ENCODE assay signal across 22 cellular contexts in genomic region chr9:91761362-91761761, GRCh38.
DNase-seq lines count a peak whose midpoint lies in the region; FAIRE-seq and TF ChIP-seq lines count a peak whose summit lies in the region.
"Had no signal": no experiment of that assay in that cellular context is flagged by ENCODE, and none has a peak within 500 bp of the region (broad histone marks: within the 10 kb centered on the region; RNA-seq: fewer than 3 reads in every experiment).

No MANE protein-coding gene starts in this region.

- H3K9ac ChIP-seq in endodermal cell (ENCODE audit: extremely low read depth, low read length, poor library complexity, severe bottlenecking) (no peak overlapping the region), mucosa of rectum (ENCODE audit: low read depth in 1 of 2, low read length in 2 of 2) (no peak overlapping the region)

- peaks cover 13% of the 10 kb centered on the region for H3K4me1 ChIP-seq in endodermal cell (ENCODE audit: control insufficient read depth, insufficient read depth, low read length)
- H3K4me1 ChIP-seq in mucosa of rectum (ENCODE audit: control insufficient read depth in 2 of 2, insufficient read depth in 2 of 2, low read length in 2 of 2) = peaks cover 0 to 11% of the 10 kb centered on the region in 2 donors
- H3K4me1 ChIP-seq: SJCRH30 had no signal

- H3K27me3 Mint-ChIP-seq in endodermal cell (ENCODE audit: insufficient read depth) = no peaks in the 10 kb centered on the region
- H3K27me3 Mint-ChIP-seq in activated naive CD4-positive, alpha-beta T cell treated with anti-CD3 and anti-CD28 coated beads, Interleukin-2, amount 10 ng/mL, durations not matched to agents 7 days and 5 days = peaks cover 26% of the 10 kb centered on the region
- H3K27me3 Mint-ChIP-seq in activated T-cell treated with anti-CD3 and anti-CD28 coated beads, Interleukin-2, amount 50 U/mL, for 24 hours = peaks cover 28% of the 10 kb centered on the region
- H3K27me3 Mint-ChIP-seq: CD4-positive, CD25-positive, alpha-beta regulatory T cell had no signal

- no peak for TF ChIP-seq POLR2A in GM12891 (IDR thresholded peaks at IDR 0.05; ENCODE audit: low read depth, low read length)

- peaks cover 52% of the 10 kb centered on the region for H3K36me3 Mint-ChIP-seq in endodermal cell (ENCODE audit: low read depth)
- no peaks in the 10 kb centered on the region for H3K36me3 Mint-ChIP-seq in activated naive CD4-positive, alpha-beta T cell treated with anti-CD3 and anti-CD28 coated beads, Interleukin-2, amount 10 ng/mL, durations not matched to agents 7 days and 5 days
- no peaks in the 10 kb centered on the region for H3K36me3 Mint-ChIP-seq in activated T-cell treated with anti-CD3 and anti-CD28 coated beads, Interleukin-2, amount 50 U/mL, for 24 hours (ENCODE audit: low read depth)
- H3K36me3 Mint-ChIP-seq: CD4-positive, CD25-positive, alpha-beta regulatory T cell had no signal

- peaks cover 33% of the 10 kb centered on the region for H3K4me1 Mint-ChIP-seq in endodermal cell
- H3K4me1 Mint-ChIP-seq in activated naive CD4-positive, alpha-beta T cell treated with anti-CD3 and anti-CD28 coated beads, Interleukin-2, amount 10 ng/mL, durations not matched to agents 7 days and 5 days = no peaks in the 10 kb centered on the region
- H3K4me1 Mint-ChIP-seq in activated T-cell treated with anti-CD3 and anti-CD28 coated beads, Interleukin-2, amount 50 U/mL, for 24 hours (ENCODE audit: low read depth) = no peaks in the 10 kb centered on the region
- H3K4me1 Mint-ChIP-seq: CD4-positive, CD25-positive, alpha-beta regulatory T cell had no signal

- no peak for TF ChIP-seq CTCF in endodermal cell (conservative IDR thresholded peaks at IDR 0.05)

- CTCF ChIA-PET in activated naive CD4-positive, alpha-beta T cell treated with anti-CD3 and anti-CD28 coated beads, Interleukin-2, amount 10 ng/mL, durations not matched to agents 7 days and 5 days (lab: Charles Lee) = interaction anchor here (0.7 to 0.8 kb wide), 2 partner anchors 29 to 34 kb away, joined by 3 read pairs; no protein-coding TSS in a partner anchor

- H3K27me3 ChIP-seq in endodermal cell (ENCODE audit: control insufficient read depth, insufficient read depth, low read length, poor library complexity, severe bottlenecking) (no peaks in the 10 kb centered on the region), mucosa of rectum (ENCODE audit: control insufficient read depth in 2 of 2, insufficient read depth in 2 of 2, low read length in 2 of 2) (no peaks in the 10 kb centered on the region)

- H3K36me3 ChIP-seq in endodermal cell (ENCODE audit: control insufficient read depth, insufficient read depth, low read length) (peaks cover 78% of the 10 kb centered on the region), mucosa of rectum (ENCODE audit: control insufficient read depth in 2 of 2, insufficient read depth in 2 of 2, low read length in 2 of 2) (no peaks in the 10 kb centered on the region)
- H3K36me3 ChIP-seq: SJCRH30 had no signal

- H3K27ac Mint-ChIP-seq in endodermal cell = no peak overlapping the region
- no peak overlapping the region for H3K27ac Mint-ChIP-seq in activated naive CD4-positive, alpha-beta T cell treated with anti-CD3 and anti-CD28 coated beads, Interleukin-2, amount 10 ng/mL, durations not matched to agents 7 days and 5 days
- no peak overlapping the region for H3K27ac Mint-ChIP-seq in activated T-cell treated with anti-CD3 and anti-CD28 coated beads, Interleukin-2, amount 50 U/mL, for 24 hours
- H3K27ac Mint-ChIP-seq: CD4-positive, CD25-positive, alpha-beta regulatory T cell had no signal

- FAIRE-seq in GM12891 (lab: Jason Lieb, UNC) = no peak
- FAIRE-seq: GM12878, GM18507 had no signal

- H3K9me3 ChIP-seq in endodermal cell (ENCODE audit: control insufficient read depth, low read length) (no peaks in the 10 kb centered on the region), mucosa of rectum (ENCODE audit: control insufficient read depth in 2 of 2, low read length in 2 of 2) (no peaks in the 10 kb centered on the region)
- H3K9me3 ChIP-seq: SJCRH30 had no signal

- H3K27ac ChIP-seq in endodermal cell (ENCODE audit: low read depth, low read length) (no peak overlapping the region), mucosa of rectum (ENCODE audit: low read depth in 2 of 2, low read length in 2 of 2) (peak overlapping the region; percentile 26 to 59)
- H3K27ac ChIP-seq: 22Rv1, SJCRH30 had no signal

- H3K9me3 Mint-ChIP-seq in endodermal cell = no peaks in the 10 kb centered on the region
- H3K9me3 Mint-ChIP-seq in activated naive CD4-positive, alpha-beta T cell treated with anti-CD3 and anti-CD28 coated beads, Interleukin-2, amount 10 ng/mL, durations not matched to agents 7 days and 5 days = no peaks in the 10 kb centered on the region
- peaks cover 11% of the 10 kb centered on the region for H3K9me3 Mint-ChIP-seq in activated T-cell treated with anti-CD3 and anti-CD28 coated beads, Interleukin-2, amount 50 U/mL, for 24 hours

- no peak overlapping the region for H3K4me3 Mint-ChIP-seq in endodermal cell
- H3K4me3 Mint-ChIP-seq in activated naive CD4-positive, alpha-beta T cell treated with anti-CD3 and anti-CD28 coated beads, Interleukin-2, amount 10 ng/mL, durations not matched to agents 7 days and 5 days = no peak overlapping the region
- no peak overlapping the region for H3K4me3 Mint-ChIP-seq in activated T-cell treated with anti-CD3 and anti-CD28 coated beads, Interleukin-2, amount 50 U/mL, for 24 hours
- H3K4me3 Mint-ChIP-seq: CD4-positive, CD25-positive, alpha-beta regulatory T cell had no signal

- WGBS in endodermal cell (ENCODE audit: insufficient coverage in 1 of 2, insufficient read length in 1 of 2), 2 experiments = 80 to 87% methylated on average over 1 to 4 of the region's 4 CpGs

- no peak overlapping the region for H3K4me3 ChIP-seq in endodermal cell (ENCODE audit: low read length)
- H3K4me3 ChIP-seq in mucosa of rectum (ENCODE audit: low read length in 2 of 2) = no peak overlapping the region
- H3K4me3 ChIP-seq: GM12878, SJCRH30 had no signal

- DNase-seq in DMS53 (lab: John Stamatoyannopoulos, UW) (peak; percentile 6), DMS53 treated with DMSO at 0.1 percent for 48 hours (lab: John Stamatoyannopoulos, UW; ENCODE audit: unreplicated experiment) (no peak), NCI-H69 (lab: John Stamatoyannopoulos, UW) (peak; percentile 52), endodermal cell (peak; percentile 45), GM12891 (ENCODE audit: insufficient read length, low spot score) (no peak)
- no peak for DNase-seq in activated naive CD4-positive, alpha-beta T cell treated with anti-CD3 and anti-CD28 coated beads, Interleukin-2, amount 10 ng/mL, durations not matched to agents 7 days and 5 days
- DNase-seq in activated T-cell treated with anti-CD3 and anti-CD28 coated beads, Interleukin-2, amount 50 U/mL, for 24 hours = no peak
- DNase-seq: CD4-positive, CD25-positive, alpha-beta regulatory T cell; DMS153; EL; MM.1S; NCI-H1092; NCI-H1436 treated with DMSO at 0.1 percent for 48 hours; NCI-H2029; NCI-H2171; NCI-H446 treated with DMSO at 0.1 percent for 48 hours; NCI-H774; SJCRH30 had no signal

TF ChIP-seq in GM12891, 5 proteins besides CTCF, POLR2A, EP300 and RAD21:
- TF ChIP-seq PAX5 (IDR thresholded peaks at IDR 0.05; ENCODE audit: insufficient read depth, low read length, severe bottlenecking) (no peak), TAF1 (IDR thresholded peaks at IDR 0.05; ENCODE audit: low read depth, low read length) (no peak), SPI1 (IDR thresholded peaks at IDR 0.05; ENCODE audit: low read depth, low read length) (no peak), POU2F2 (IDR thresholded peaks at IDR 0.05; ENCODE audit: low read depth, low read length) (no peak), POLR2AphosphoS5 (IDR thresholded peaks at IDR 0.05; ENCODE audit: low read depth, low read length) (no peak)

Comparison
In these comparisons a context has a peak if more than half of its experiments do, and no peak if none do; other contexts are left out.
1. DNase-seq: peak in DMS53 (single experiment), NCI-H69 (single experiment) and endodermal cell (single experiment); none in DMS53 treated with DMSO at 0.1 percent for 48 hours (single experiment), GM12891 (single experiment), activated naive CD4-positive, alpha-beta T cell treated with anti-CD3 and anti-CD28 coated beads, Interleukin-2, amount 10 ng/mL, durations not matched to agents 7 days and 5 days (single experiment) and activated T-cell treated with anti-CD3 and anti-CD28 coated beads, Interleukin-2, amount 50 U/mL, for 24 hours (single experiment).